Comparison of ENCODE assay signal across 27 cellular contexts in the genomic region with DNA sequence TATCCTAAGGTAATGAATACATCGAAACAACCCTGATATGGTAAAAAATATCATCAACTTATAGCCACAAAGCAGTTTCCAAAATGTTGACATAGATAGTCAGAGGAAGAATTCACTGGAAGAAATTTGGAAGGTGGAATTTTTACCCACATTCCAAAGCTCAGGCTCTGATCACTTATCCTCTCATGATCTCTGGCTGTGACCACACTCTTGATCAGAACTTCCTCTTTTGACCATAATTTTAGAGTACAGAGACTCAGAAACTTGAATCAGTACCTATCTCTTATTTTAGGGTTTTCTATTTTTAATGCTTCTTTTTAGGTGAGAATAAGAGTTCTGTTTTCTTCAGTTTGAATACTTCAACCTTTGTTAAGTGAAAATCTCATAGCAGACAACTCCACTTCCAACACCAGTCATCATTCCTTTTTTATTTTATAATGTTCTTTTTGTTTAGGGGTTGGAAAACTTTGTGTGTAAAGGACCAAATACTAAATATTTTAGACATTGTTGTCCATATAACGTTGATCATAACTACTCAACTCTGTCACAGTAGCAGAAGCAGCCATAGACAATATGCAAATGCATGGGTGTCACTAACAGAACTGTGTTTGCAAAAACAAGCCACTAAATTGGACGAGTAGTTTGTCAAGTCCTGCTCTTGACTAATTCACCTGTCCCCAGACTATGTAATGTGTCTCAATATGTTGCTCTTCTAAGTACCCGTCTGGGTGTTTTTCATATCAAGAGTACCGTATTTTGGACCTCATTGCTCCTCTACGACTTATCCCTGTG.
A peak's percentile ranks its signal among the peaks of the same experiment; 100 is the strongest.
DNase-seq lines count a peak whose midpoint lies in the region; ATAC-seq lines count a peak whose summit lies in the region.
"Had no signal": no experiment of that assay in that cellular context is flagged by ENCODE, and none has a peak within 500 bp of the region (broad histone marks: within the 10 kb centered on the region; RNA-seq: fewer than 3 reads in every experiment).

No MANE protein-coding gene starts in this region.

- H3K4me3 ChIP-seq in SJSA1, result no peak overlapping the region
- no peak overlapping the region for H3K4me3 ChIP-seq in skeletal muscle satellite cell (ENCODE audit: low read length)
- H3K4me3 ChIP-seq: coronary artery, right lobe of liver had no signal

- DNase-seq in NOMO-1 treated with DMSO at 0.1 percent for 48 hours (lab: John Stamatoyannopoulos, UW; ENCODE audit: unreplicated experiment), result peak; percentile 23
- DNase-seq in NOMO-1 treated with dmso at 0.1 percent for 144 hours (lab: John Stamatoyannopoulos, UW; ENCODE audit: unreplicated experiment), result no peak
- peak in 1 of 2 experiments; percentile 8 for DNase-seq in SJSA1 (ENCODE audit: low read depth in 1 of 2, low spot score in 2 of 2)
- no peak for DNase-seq in natural killer cell treated with Interleukin-12 subunit alpha and Interleukin-12 subunit beta and Interleukin-15 and Interleukin-18, amount 100 ng/mL, for 72 hours (ENCODE audit: low spot score)
- DNase-seq in dedifferentiated amniotic fluid mesenchymal stem cell (ENCODE audit: extremely low spot score), result no peak
- DNase-seq in NCI-H510A treated with DMSO at 0.1 percent for 48 hours (lab: John Stamatoyannopoulos, UW), result no peak
- DNase-seq: 8988T; activated CD4-positive, alpha-beta T cell treated with anti-CD3 and anti-CD28 coated beads, Interleukin-2, amount 10 ng/mL, durations not matched to agents 24 days and 14 days; activated CD8-positive, alpha-beta memory T cell treated with anti-CD3 and anti-CD28 coated beads, Interleukin-2, amount 50 U/mL, for 48 hours; activated naive CD8-positive, alpha-beta T cell treated with anti-CD3 and anti-CD28 coated beads, Interleukin-2, amount 50 U/mL, for 24 hours; BE2C; COR-L47; DND-41; GOT3; left cardiac atrium; naive thymus-derived CD8-positive, alpha-beta T cell; NCI-H2029; NCI-H446; right lobe of liver; substantia nigra; SW 1271 had no signal

- no peak overlapping the region for H3K9ac ChIP-seq in skeletal muscle satellite cell (ENCODE audit: low read depth, low read length)
- H3K9ac ChIP-seq: parathyroid adenoma had no signal

- peaks cover 2% of the 10 kb centered on the region for H3K9me3 Mint-ChIP-seq in natural killer cell treated with Interleukin-12 subunit alpha and Interleukin-12 subunit beta and Interleukin-15 and Interleukin-18, amount 100 ng/mL, for 72 hours
- H3K9me3 Mint-ChIP-seq: activated CD4-positive, alpha-beta T cell treated with anti-CD3 and anti-CD28 coated beads, Interleukin-2, amount 10 ng/mL, durations not matched to agents 24 days and 14 days; brain had no signal

- H3K9me3 ChIP-seq in SJSA1 (replicated peaks) (no peaks in the 10 kb centered on the region), skeletal muscle satellite cell (replicated peaks; ENCODE audit: low read length) (no peaks in the 10 kb centered on the region)
- H3K9me3 ChIP-seq: BE2C, right lobe of liver had no signal

- no peaks in the 10 kb centered on the region for H3K4me1 Mint-ChIP-seq in natural killer cell treated with Interleukin-12 subunit alpha and Interleukin-12 subunit beta and Interleukin-15 and Interleukin-18, amount 100 ng/mL, for 72 hours (ENCODE audit: low read depth in 2 of 2)
- H3K4me1 Mint-ChIP-seq: activated CD4-positive, alpha-beta T cell treated with anti-CD3 and anti-CD28 coated beads, Interleukin-2, amount 10 ng/mL, durations not matched to agents 24 days and 14 days; activated naive CD8-positive, alpha-beta T cell treated with anti-CD3 and anti-CD28 coated beads, Interleukin-2, amount 50 U/mL, for 24 hours; IgD-negative memory B cell; naive thymus-derived CD8-positive, alpha-beta T cell had no signal

- no peak overlapping the region for H3K27ac Mint-ChIP-seq in natural killer cell treated with Interleukin-12 subunit alpha and Interleukin-12 subunit beta and Interleukin-15 and Interleukin-18, amount 100 ng/mL, for 72 hours
- H3K27ac Mint-ChIP-seq: activated CD4-positive, alpha-beta T cell treated with anti-CD3 and anti-CD28 coated beads, Interleukin-2, amount 10 ng/mL, durations not matched to agents 24 days and 14 days; activated naive CD8-positive, alpha-beta T cell treated with anti-CD3 and anti-CD28 coated beads, Interleukin-2, amount 50 U/mL, for 24 hours; brain; naive thymus-derived CD8-positive, alpha-beta T cell had no signal

- no peaks in the 10 kb centered on the region for H3K36me3 ChIP-seq in SJSA1
- no peaks in the 10 kb centered on the region for H3K36me3 ChIP-seq in skeletal muscle satellite cell (ENCODE audit: insufficient read depth, low read length)
- H3K36me3 ChIP-seq: BE2C, right lobe of liver had no signal

- H3K27ac ChIP-seq in SJSA1, result peak overlapping the region; percentile 81
- H3K27ac ChIP-seq: coronary artery, parathyroid adenoma, right lobe of liver had no signal

- no peaks in the 10 kb centered on the region for H3K27me3 Mint-ChIP-seq in natural killer cell treated with Interleukin-12 subunit alpha and Interleukin-12 subunit beta and Interleukin-15 and Interleukin-18, amount 100 ng/mL, for 72 hours
- H3K27me3 Mint-ChIP-seq: activated CD4-positive, alpha-beta T cell treated with anti-CD3 and anti-CD28 coated beads, Interleukin-2, amount 10 ng/mL, durations not matched to agents 24 days and 14 days; activated naive CD8-positive, alpha-beta T cell treated with anti-CD3 and anti-CD28 coated beads, Interleukin-2, amount 50 U/mL, for 24 hours; IgD-negative memory B cell had no signal

- ATAC-seq in HG03432 (IDR thresholded peaks at IDR 0.05; ENCODE audit: unreplicated experiment), result peak; percentile 77
- no peak for ATAC-seq in natural killer cell treated with Interleukin-12 subunit alpha and Interleukin-12 subunit beta and Interleukin-15 and Interleukin-18, amount 100 ng/mL, for 72 hours
- ATAC-seq: activated naive CD8-positive, alpha-beta T cell treated with anti-CD3 and anti-CD28 coated beads, Interleukin-2, amount 50 U/mL, for 24 hours; left cardiac atrium; naive thymus-derived CD8-positive, alpha-beta T cell; right lobe of liver had no signal

- H3K36me3 Mint-ChIP-seq in natural killer cell treated with Interleukin-12 subunit alpha and Interleukin-12 subunit beta and Interleukin-15 and Interleukin-18, amount 100 ng/mL, for 72 hours, result no peaks in the 10 kb centered on the region
- H3K36me3 Mint-ChIP-seq: brain; IgD-negative memory B cell; naive thymus-derived CD8-positive, alpha-beta T cell had no signal

- H3K27me3 ChIP-seq in SJSA1 (replicated peaks), result no peaks in the 10 kb centered on the region
- H3K27me3 ChIP-seq in skeletal muscle satellite cell (ENCODE audit: control insufficient read depth, insufficient read depth, low read length), result no peaks in the 10 kb centered on the region
- H3K27me3 ChIP-seq: BE2C, right lobe of liver had no signal

- H3K4me1 ChIP-seq in SJSA1 (replicated peaks), result peaks cover 14% of the 10 kb centered on the region
- peaks cover 22% of the 10 kb centered on the region for H3K4me1 ChIP-seq in skeletal muscle satellite cell (ENCODE audit: control insufficient read depth, insufficient read depth, low read length)
- H3K4me1 ChIP-seq: BE2C, parathyroid adenoma, right lobe of liver had no signal

- H3K4me2 ChIP-seq in skeletal muscle satellite cell (ENCODE audit: low read length), result peak overlapping the region; percentile 24

- H3K4me3 Mint-ChIP-seq in natural killer cell treated with Interleukin-12 subunit alpha and Interleukin-12 subunit beta and Interleukin-15 and Interleukin-18, amount 100 ng/mL, for 72 hours, result no peak overlapping the region
- H3K4me3 Mint-ChIP-seq: activated CD4-positive, alpha-beta T cell treated with anti-CD3 and anti-CD28 coated beads, Interleukin-2, amount 10 ng/mL, durations not matched to agents 24 days and 14 days; activated naive CD8-positive, alpha-beta T cell treated with anti-CD3 and anti-CD28 coated beads, Interleukin-2, amount 50 U/mL, for 24 hours; brain; IgD-negative memory B cell; naive thymus-derived CD8-positive, alpha-beta T cell had no signal
